In genomic region chr22:20858615-20859416, GRCh38 we compare ENCODE assay signal across 8 cellular contexts. TPM values are rescaled to one million over a fixed set of nuclear protein-coding genes. Genes with fewer than 3 reads are reported as not detected.
DNase-seq lines count a peak whose midpoint lies in the region; ATAC-seq, FAIRE-seq and TF ChIP-seq lines count a peak whose summit lies in the region.

Gene PI4KA (minus strand): TSS chr22:20858811. CDS start chr22:20858725, 86 bp downstream.
Gene SNAP29 (plus strand): TSS chr22:20859007. CDS start chr22:20859111, 104 bp downstream.

- TF ChIP-seq CTCF in AG04450 (IDR thresholded peaks at IDR 0.05; ENCODE audit: low read depth, low read length) (no peak), WTC11 (IDR thresholded peaks at IDR 0.05) (no peak), bronchial epithelial cell (IDR thresholded peaks at IDR 0.05; ENCODE audit: insufficient read depth, low read length, severe bottlenecking) (no peak)

- FAIRE-seq in bronchial epithelial cell (lab: Jason Lieb, UNC) (no peak), small intestine (lab: Jason Lieb, UNC) (no peak)

- no peaks in the 10 kb centered on the region for H3K9me3 Mint-ChIP-seq in WTC11

- peak within 1 kb of the TSS; percentile 67 for H3K27ac Mint-ChIP-seq in WTC11

- no peaks in the 10 kb centered on the region for H3K36me3 ChIP-seq in bronchial epithelial cell (ENCODE audit: control insufficient read depth, insufficient read depth, low read length)
- no peaks in the 10 kb centered on the region for H3K36me3 ChIP-seq in small intestine (ENCODE audit: control insufficient read depth in 2 of 2, insufficient read depth in 2 of 2, low read length in 2 of 2)

- peaks cover 22% of the 10 kb centered on the region for H3K4me1 Mint-ChIP-seq in WTC11

- H3K9me3 ChIP-seq in AG04450 (ENCODE audit: control insufficient read depth, insufficient read depth, low read length) (no peaks in the 10 kb centered on the region), small intestine (ENCODE audit: control insufficient read depth, low read depth) (no peaks in the 10 kb centered on the region)

- ATAC-seq in GM18909 (IDR thresholded peaks at IDR 0.05; ENCODE audit: poor library complexity, unreplicated experiment) (peak; percentile 94), HG03159 (IDR thresholded peaks at IDR 0.05; ENCODE audit: unreplicated experiment) (peak; percentile 92), WTC11 (peak; percentile 91)

- no peaks in the 10 kb centered on the region for H3K36me3 Mint-ChIP-seq in WTC11

- POLR2A ChIA-PET in AG04450 (lab: Yijun Ruan, JAX): interaction anchor here (1.8 kb wide), 1 partner anchor 9 kb away, joined by 5 read pairs; no protein-coding TSS in a partner anchor
- POLR2A ChIA-PET in WTC11 (lab: Charles Lee): no interaction called here

- H3K4me1 ChIP-seq in small intestine (ENCODE audit: control insufficient read depth in 2 of 2, insufficient read depth in 1 of 2, low read depth in 1 of 2, low read length in 1 of 2): peaks cover 3 to 17% of the 10 kb centered on the region in 2 donors

- H3K27me3 Mint-ChIP-seq in WTC11 (ENCODE audit: low read depth): no peaks in the 10 kb centered on the region; the same call in 1 of the 2 replicates

- no peaks in the 10 kb centered on the region for H3K27me3 ChIP-seq in AG04450 (ENCODE audit: control insufficient read depth, insufficient read depth, low read length)
- no peaks in the 10 kb centered on the region for H3K27me3 ChIP-seq in bronchial epithelial cell (ENCODE audit: control insufficient read depth, insufficient read depth, low read length)
- H3K27me3 ChIP-seq in small intestine (ENCODE audit: control insufficient read depth in 2 of 2, insufficient read depth in 2 of 2, low read length in 2 of 2): no peaks in the 10 kb centered on the region

- H3K4me3 ChIP-seq in AG04450 (ENCODE audit: low read depth, low read length) (peak within 1 kb of the TSS; percentile 92), bronchial epithelial cell (ENCODE audit: low read depth, low read length) (peak within 1 kb of the TSS; percentile 85), small intestine (ENCODE audit: low read depth in 1 of 2, low read length in 2 of 2) (peak within 1 kb of the TSS; percentile 79 to 92)

- peak within 1 kb of the TSS; percentile 80 for H3K27ac ChIP-seq in AG04450 (ENCODE audit: low read depth, low read length)
- H3K27ac ChIP-seq in small intestine (ENCODE audit: low read depth in 1 of 2, low read length in 1 of 2): peak within 1 kb of the TSS; percentile 74 to 92

- CTCF ChIA-PET in AG04450 (lab: Charles Lee): interaction anchor here (0.6 kb wide), 1 partner anchor 34 kb away, joined by 6 read pairs; no protein-coding TSS in a partner anchor
- CTCF ChIA-PET in WTC11 (lab: Charles Lee): interaction anchor here (0.8 to 1.9 kb wide), 4 partner anchors 9 to 117 kb away, joined by 3 to 8 read pairs (median 4); no protein-coding TSS in a partner anchor

- peak within 1 kb of the TSS; percentile 92 for H3K4me3 Mint-ChIP-seq in WTC11

- DNase-seq in AG04450 (ENCODE audit: low read depth, low spot score): peak; percentile 94
- peak; percentile 97 for DNase-seq in NCI-H2227 treated with DMSO at 0.1 percent for 48 hours (lab: John Stamatoyannopoulos, UW)
- DNase-seq in WTC11 (ENCODE audit: low spot score): peak; percentile 98
- DNase-seq in bronchial epithelial cell (ENCODE audit: low read depth): peak; percentile 86
- peak; percentile 99 for DNase-seq in iPS-NIHi11 (ENCODE audit: low spot score)
- DNase-seq in small intestine: peak; percentile 98

- WGBS in small intestine, 3 donors: 0 to 1% (median 0%) methylated on average over 66 to 100 of the region's 100 CpGs

TF ChIP-seq in WTC11, 78 proteins besides CTCF, POLR2A, EP300 and RAD21 (continues in another document):
- peak; percentile 12; the same call in 1 of the 2 replicates for TF ChIP-seq MAX (CRISPR knock-in tag; IDR thresholded peaks at IDR 0.05)
- TF ChIP-seq, protein P1, sequence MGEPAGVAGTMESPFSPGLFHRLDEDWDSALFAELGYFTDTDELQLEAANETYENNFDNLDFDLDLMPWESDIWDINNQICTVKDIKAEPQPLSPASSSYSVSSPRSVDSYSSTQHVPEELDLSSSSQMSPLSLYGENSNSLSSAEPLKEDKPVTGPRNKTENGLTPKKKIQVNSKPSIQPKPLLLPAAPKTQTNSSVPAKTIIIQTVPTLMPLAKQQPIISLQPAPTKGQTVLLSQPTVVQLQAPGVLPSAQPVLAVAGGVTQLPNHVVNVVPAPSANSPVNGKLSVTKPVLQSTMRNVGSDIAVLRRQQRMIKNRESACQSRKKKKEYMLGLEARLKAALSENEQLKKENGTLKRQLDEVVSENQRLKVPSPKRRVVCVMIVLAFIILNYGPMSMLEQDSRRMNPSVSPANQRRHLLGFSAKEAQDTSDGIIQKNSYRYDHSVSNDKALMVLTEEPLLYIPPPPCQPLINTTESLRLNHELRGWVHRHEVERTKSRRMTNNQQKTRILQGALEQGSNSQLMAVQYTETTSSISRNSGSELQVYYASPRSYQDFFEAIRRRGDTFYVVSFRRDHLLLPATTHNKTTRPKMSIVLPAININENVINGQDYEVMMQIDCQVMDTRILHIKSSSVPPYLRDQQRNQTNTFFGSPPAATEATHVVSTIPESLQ (CRISPR knock-in tag; IDR thresholded peaks at IDR 0.05): no peak
- TF ChIP-seq GABPB1 (CRISPR knock-in tag; IDR thresholded peaks at IDR 0.05): peak; percentile 62
- peak; percentile 56; the same call in 1 of the 2 replicates for TF ChIP-seq CREM (CRISPR knock-in tag; IDR thresholded peaks at IDR 0.05)
- no peak for TF ChIP-seq SMAD4 (CRISPR knock-in tag; IDR thresholded peaks at IDR 0.05)
- TF ChIP-seq IRF2 (CRISPR knock-in tag; IDR thresholded peaks at IDR 0.05; ENCODE audit: borderline replicate concordance, low read depth): no peak
- TF ChIP-seq MYBL2 (CRISPR knock-in tag; IDR thresholded peaks at IDR 0.05): no peak
- TF ChIP-seq ELF4 (CRISPR knock-in tag; IDR thresholded peaks at IDR 0.05; ENCODE audit: low read depth): no peak
- peak; percentile 96 for TF ChIP-seq FOXK1 (CRISPR knock-in tag; IDR thresholded peaks at IDR 0.05)
- TF ChIP-seq CBFB (CRISPR knock-in tag; IDR thresholded peaks at IDR 0.05; ENCODE audit: low read depth): no peak
- no peak for TF ChIP-seq ZNF671 (CRISPR knock-in tag; IDR thresholded peaks at IDR 0.05)
- TF ChIP-seq HMGXB4 (CRISPR knock-in tag; IDR thresholded peaks at IDR 0.05): peak; percentile 60; the same call in 1 of the 2 replicates
- peak; percentile 26; the same call in 1 of the 2 replicates for TF ChIP-seq FOXP4 (CRISPR knock-in tag; IDR thresholded peaks at IDR 0.05)
- 0 out of 2 replicates have a peak, but pooled peaks have one; percentile 28 for TF ChIP-seq TCF7 (CRISPR knock-in tag; IDR thresholded peaks at IDR 0.05; ENCODE audit: low read depth)
- TF ChIP-seq USF1 (CRISPR knock-in tag; IDR thresholded peaks at IDR 0.05): peak; percentile 96

RNA-seq across cellular contexts. Expression of gene PI4KA, which starts in this region (rescaled TPM):
- 27.5 and 35.8 TPM in 2 replicates for polyA plus RNA-seq in AG04450 (2011; rRNA removed)
- polyA minus RNA-seq in AG04450 (2011; rRNA and poly(A)+ RNA removed): 48.5 and 59.0 TPM in 2 replicates
- 43.9 to 45.5 TPM (median 45.1 TPM) in 3 replicates for total RNA-seq in WTC11 (2021)
- total RNA-seq in bronchial epithelial cell: 9.5 and 12.3 TPM in 2 replicates
- polyA plus RNA-seq in small intestine: 10 to 100 TPM; 40.5 to 49.7 (median 41.8) TPM

RNA-seq across cellular contexts. Expression of gene SNAP29, which starts in this region (rescaled TPM):
- polyA plus RNA-seq in AG04450 (2011; rRNA removed) (41.4 and 45.5 TPM in 2 replicates), small intestine (10 to 100 TPM; 13.8 to 20.8 (median 15.6) TPM)
- polyA minus RNA-seq in AG04450 (2011; rRNA and poly(A)+ RNA removed): 19.5 and 20.0 TPM in 2 replicates
- total RNA-seq in WTC11 (2021) (13.3 to 14.7 TPM (median 14.0 TPM) in 3 replicates), bronchial epithelial cell (3.7 and 6.3 TPM in 2 replicates)

Comparison
In these comparisons a context has a peak if more than half of its experiments do, and no peak if none do; other contexts are left out.
1. Peak in every context shown above with its lines: DNase-seq, ATAC-seq, H3K4me3 ChIP-seq and H3K27ac ChIP-seq.